Comparison of ENCODE assay signal across 13 cellular contexts in the genomic region with DNA sequence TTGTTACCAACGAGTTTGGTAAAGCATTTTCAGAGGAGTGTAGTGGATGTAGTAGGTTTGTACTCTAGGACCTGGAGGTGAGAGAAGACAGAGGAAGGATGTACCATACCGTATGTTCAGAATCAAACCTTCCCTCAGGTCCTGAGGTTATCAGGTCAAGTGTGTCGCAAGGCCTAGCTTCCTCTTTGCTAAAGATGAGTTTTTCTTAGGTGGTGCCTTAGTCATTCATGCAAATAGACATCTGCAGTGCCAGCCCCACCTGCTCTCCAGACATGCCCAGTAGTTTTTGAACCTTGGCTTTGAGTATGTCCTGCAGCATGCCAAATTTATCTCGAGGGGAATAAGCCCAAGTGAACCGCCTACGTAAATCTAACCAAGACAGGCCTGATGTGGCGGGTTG.
DNase-seq lines count a peak whose midpoint lies in the region; ATAC-seq, FAIRE-seq and TF ChIP-seq lines count a peak whose summit lies in the region.
"Had no signal": no experiment of that assay in that cellular context is flagged by ENCODE, and none has a peak within 500 bp of the region (broad histone marks: within the 10 kb centered on the region; RNA-seq: fewer than 3 reads in every experiment).

No MANE protein-coding gene starts in this region.

- peak; percentile 98 for ATAC-seq in GM19452 (IDR thresholded peaks at IDR 0.05; ENCODE audit: unreplicated experiment)
- ATAC-seq in HG03064 (IDR thresholded peaks at IDR 0.05; ENCODE audit: low read depth, unreplicated experiment), result peak; percentile 87
- ATAC-seq: sciatic nerve had no signal

- TF ChIP-seq CTCF in GM10248 (IDR thresholded peaks at IDR 0.05; ENCODE audit: control extremely low read depth, extremely low read depth, low read depth, missing control alignments), result no peak

- FAIRE-seq in frontal cortex (lab: Jason Lieb, UNC), result no peak
- FAIRE-seq: HTR-8/SVneo had no signal

- DNase-seq in GM10248 (ENCODE audit: extremely low spot score), result peak; percentile 44
- DNase-seq in OCI-M1 (lab: John Stamatoyannopoulos, UW), result peak; percentile 2
- DNase-seq in NCI-H345 (lab: John Stamatoyannopoulos, UW), result no peak
- no peak for DNase-seq in posterior vena cava (ENCODE audit: low spot score)
- DNase-seq in frontal cortex (ENCODE audit: low spot score in 2 of 2), result no peak
- DNase-seq in HPDE6-E6E7 (ENCODE audit: extremely low spot score), result no peak
- DNase-seq: CD4-positive, alpha-beta memory T cell; SW 1271; thyroid gland had no signal

- POLR2A ChIA-PET in GM10248 (lab: Yijun Ruan, JAX), result no interaction called here

- intact Hi-C loops in posterior vena cava (cut with DNase I), result no loop called here

- CTCF ChIA-PET in GM10248 (lab: Yijun Ruan, JAX), result interaction anchor here (1.1 to 1.5 kb wide), 3 partner anchors 10 to 68 kb away, joined by 3 to 4 read pairs (median 4); no protein-coding TSS in a partner anchor

Comparison
In these comparisons a context has a peak if more than half of its experiments do, and no peak if none do; other contexts are left out.
1. DNase-seq: peak in GM10248 (single experiment) and OCI-M1 (single experiment); none in NCI-H345 (single experiment), posterior vena cava (single experiment), frontal cortex (0 of 2) and HPDE6-E6E7 (single experiment).